8 cellular contexts compared by ENCODE assay signal in the genomic region with DNA sequence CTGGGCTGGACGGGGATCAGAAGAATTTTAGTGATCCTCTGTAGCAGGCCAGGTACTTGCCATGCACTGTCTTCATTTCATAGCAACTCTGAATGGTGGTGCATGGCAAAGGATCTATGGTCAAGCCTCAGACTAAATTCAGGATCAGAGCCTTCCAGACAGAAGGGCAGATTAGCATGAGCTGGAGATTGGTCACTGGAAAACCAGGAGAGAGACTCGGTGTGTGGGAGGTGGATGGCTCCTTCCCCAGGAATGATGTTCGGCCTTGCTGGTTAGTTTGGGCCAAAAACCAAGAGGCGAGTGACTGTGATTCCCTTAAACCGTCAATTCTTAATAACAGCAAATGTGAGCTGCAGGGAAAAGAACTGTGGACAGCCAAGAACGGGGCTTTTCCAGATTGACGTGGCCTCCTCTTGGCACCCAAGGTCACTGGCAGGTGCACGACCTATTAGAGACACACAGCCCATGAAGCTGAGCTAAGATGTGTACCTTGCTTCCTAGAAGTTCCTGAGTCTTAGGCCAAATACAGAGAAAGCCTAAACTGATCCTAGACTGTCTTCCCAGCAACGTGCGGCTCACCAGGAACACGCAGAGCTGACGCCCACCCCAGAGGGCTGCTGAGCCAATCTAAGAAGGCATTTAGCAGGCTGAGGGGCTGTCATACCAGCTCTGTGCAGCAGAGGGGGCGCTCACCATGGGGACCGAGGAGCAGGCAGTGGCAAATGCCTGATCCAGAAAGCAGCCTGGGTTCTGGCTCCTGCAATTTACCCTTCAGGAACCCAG. TPM values are rescaled to one million over a fixed set of nuclear protein-coding genes. Genes with fewer than 3 reads are reported as not detected.
A peak's percentile ranks its signal among the peaks of the same experiment; 100 is the strongest.
DNase-seq lines count a peak whose midpoint lies in the region; ATAC-seq and TF ChIP-seq lines count a peak whose summit lies in the region.

No MANE protein-coding gene starts in this region.

- H3K27ac ChIP-seq in C4-2B = no peak overlapping the region
- H3K27ac ChIP-seq in Peyer's patch = no peak overlapping the region

- no peak for TF ChIP-seq POLR2A in Peyer's patch (IDR thresholded peaks at IDR 0.05)

- no peak overlapping the region for H3K4me3 ChIP-seq in Peyer's patch
- H3K4me3 ChIP-seq in fibroblast of mammary gland (ENCODE audit: control insufficient read depth, low read depth, low read length) = no peak overlapping the region

- no peaks in the 10 kb centered on the region for H3K9me3 ChIP-seq in Peyer's patch

- ATAC-seq in activated T-cell treated with anti-CD3 and anti-CD28 coated beads, Interleukin-2, amount 50 U/mL, for 4 hours = peak; percentile 70 to 82
- no peak for ATAC-seq in HG03135 (IDR thresholded peaks at IDR 0.05; ENCODE audit: unreplicated experiment)

- H3K9me3 Mint-ChIP-seq in activated T-cell treated with anti-CD3 and anti-CD28 coated beads, Interleukin-2, amount 50 U/mL, for 4 hours = no peaks in the 10 kb centered on the region

- TF ChIP-seq CTCF in C4-2B (conservative IDR thresholded peaks at IDR 0.05) (peak; percentile 76), Peyer's patch (IDR thresholded peaks at IDR 0.05) (peak; percentile 74 to 83 (median 81)), fibroblast of mammary gland (conservative IDR thresholded peaks at IDR 0.05; ENCODE audit: control insufficient read depth, insufficient read depth, low read depth, low read length) (peak; percentile 86)

- no peaks in the 10 kb centered on the region for H3K36me3 Mint-ChIP-seq in activated T-cell treated with anti-CD3 and anti-CD28 coated beads, Interleukin-2, amount 50 U/mL, for 4 hours (ENCODE audit: insufficient read depth)

- no peak overlapping the region for H3K4me3 Mint-ChIP-seq in activated T-cell treated with anti-CD3 and anti-CD28 coated beads, Interleukin-2, amount 50 U/mL, for 4 hours

- peak; percentile 51 for DNase-seq in HCEC 1CT
- DNase-seq in Peyer's patch = peak; percentile 67 to 85 (median 79)
- peak; percentile 71 for DNase-seq in activated T-cell treated with anti-CD3 and anti-CD28 coated beads, Interleukin-2, amount 50 U/mL, for 4 hours
- peak; percentile 64 for DNase-seq in fibroblast of mammary gland (ENCODE audit: low read depth)
- peak; percentile 15 to 92 (median 68) for DNase-seq in nucleus accumbens (lab: John Stamatoyannopoulos, UW)
- peak; percentile 91 for DNase-seq in superior temporal gyrus (ENCODE audit: extremely low spot score)

- H3K27me3 ChIP-seq in Peyer's patch = no peaks in the 10 kb centered on the region

- H3K4me1 Mint-ChIP-seq in activated T-cell treated with anti-CD3 and anti-CD28 coated beads, Interleukin-2, amount 50 U/mL, for 4 hours (ENCODE audit: low read depth) = no peaks in the 10 kb centered on the region

- H3K4me1 ChIP-seq in Peyer's patch = no peaks in the 10 kb centered on the region

- no peaks in the 10 kb centered on the region for H3K36me3 ChIP-seq in Peyer's patch

- no peaks in the 10 kb centered on the region for H3K27me3 Mint-ChIP-seq in activated T-cell treated with anti-CD3 and anti-CD28 coated beads, Interleukin-2, amount 50 U/mL, for 4 hours (ENCODE audit: low read depth)

RNA-seq across cellular contexts. Expression of a gene that starts 18.5 kb away (rescaled TPM):
- total RNA-seq in Peyer's patch = 1 to 10 TPM; 2.8 to 5.8 (median 4.1) TPM
- total RNA-seq in activated T-cell treated with anti-CD3 and anti-CD28 coated beads, Interleukin-2, amount 50 U/mL, for 4 hours = 1 to 10 TPM; 4.2 to 4.6 (median 4.4) TPM

RNA-seq across cellular contexts. Expression of a gene that starts 24.4 kb away (rescaled TPM):
- under 1 TPM in 1 of 4 donors, not detected in 3; 0.35 TPM for total RNA-seq in Peyer's patch
- total RNA-seq in activated T-cell treated with anti-CD3 and anti-CD28 coated beads, Interleukin-2, amount 50 U/mL, for 4 hours = not detected
